Comparison of ENCODE assay signal across 21 cellular contexts in genomic region chr16:18943414-18943813, GRCh38. TPM values are rescaled to one million over a fixed set of nuclear protein-coding genes. Genes with fewer than 3 reads are reported as not detected.
"Had no signal": no experiment of that assay in that cellular context is flagged by ENCODE, and none has a peak within 500 bp of the region (broad histone marks: within the 10 kb centered on the region; RNA-seq: fewer than 3 reads in every experiment).

No MANE protein-coding gene starts in this region.

- H3K9ac ChIP-seq: SK-N-SH had no signal

- H3K27me3 Mint-ChIP-seq: IgD-negative memory B cell had no signal

- H3K27ac ChIP-seq: RWPE1 had no signal

- H3K4me3 Mint-ChIP-seq: IgD-negative memory B cell had no signal

- H3K36me3 Mint-ChIP-seq: IgD-negative memory B cell had no signal

- ATAC-seq: Panc1, PC-3 had no signal

- H3K9me2 ChIP-seq: SK-N-SH had no signal

- DNase-seq: KBM-7, MM.1S, NCI-H1092 treated with DMSO at 0.1 percent for 48 hours, NCI-H1436, NCI-H187, NCI-H2029, NCI-H2081 treated with DMSO at 0.1 percent for 48 hours, NCI-H2171, NCI-H226, NCI-H446, NCI-H510A, NCI-H524 treated with DMSO at 0.1 percent for 48 hours, NCI-H69, NCI-H774, PC-3, SHP77, SK-N-SH, SW 1271 had no signal

- H3K9me3 ChIP-seq: SK-N-SH had no signal

- H3K9me3 Mint-ChIP-seq: IgD-negative memory B cell had no signal

- H3K4me2 ChIP-seq: SK-N-SH had no signal

RNA-seq across cellular contexts. Expression of gene TMC7, which starts 40.3 kb away (rescaled TPM):
- polyA plus RNA-seq: IgD-negative memory B cell had no signal
